ENCODE assay signal across 10 cellular contexts in the genomic region with DNA sequence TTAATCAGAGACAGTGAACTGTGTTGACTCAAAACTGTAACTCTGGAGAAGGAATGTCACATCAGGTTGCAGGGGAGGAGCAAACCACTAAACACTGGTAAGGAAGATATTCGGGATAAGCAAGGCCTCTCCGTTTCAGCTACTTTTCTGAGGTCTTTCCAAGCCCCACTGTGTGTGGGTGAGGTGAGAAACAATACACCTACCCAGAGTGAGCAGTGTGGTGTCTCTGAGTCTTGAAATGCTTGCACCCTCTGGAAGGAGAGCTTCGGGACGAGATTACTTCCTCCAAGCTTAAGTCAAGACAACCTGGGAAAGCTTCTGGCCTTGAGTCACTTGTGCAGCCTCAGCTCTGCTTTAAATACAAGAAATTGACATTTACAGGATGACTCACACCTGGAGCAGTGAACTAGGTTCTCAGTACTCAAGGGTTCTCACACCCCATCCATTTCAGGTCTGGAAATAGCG. TPM values are rescaled to one million over a fixed set of nuclear protein-coding genes. Genes with fewer than 3 reads are reported as not detected.
A peak's percentile ranks its signal among the peaks of the same experiment; 100 is the strongest.
DNase-seq lines count a peak whose midpoint lies in the region; ATAC-seq lines count a peak whose summit lies in the region.
"Had no signal": no experiment of that assay in that cellular context is flagged by ENCODE, and none has a peak within 500 bp of the region (broad histone marks: within the 10 kb centered on the region; RNA-seq: fewer than 3 reads in every experiment).

No MANE protein-coding gene starts in this region.

- H3K36me3 Mint-ChIP-seq in activated CD8-positive, alpha-beta memory T cell treated with anti-CD3 and anti-CD28 coated beads, Interleukin-2, amount 10 ng/mL, durations not matched to agents 7 days and 5 days: peaks cover 14% of the 10 kb centered on the region
- peaks cover 21 to 22% of the 10 kb centered on the region in 2 donors for H3K36me3 Mint-ChIP-seq in activated T-cell treated with anti-CD3 and anti-CD28 coated beads, Interleukin-2, amount 50 U/mL, for 72 hours (ENCODE audit: insufficient read depth in 2 of 2)
- H3K36me3 Mint-ChIP-seq in stimulated activated naive B cell treated with anti-CD40 and anti-IgM and Interleukin-4, amounts not matched to agents 10 μg/mL and 1 μg/mL and 100 μg/mL, for 72 hours: peaks cover 25 to 28% of the 10 kb centered on the region in 2 donors

- DNase-seq in activated CD8-positive, alpha-beta memory T cell treated with anti-CD3 and anti-CD28 coated beads, Interleukin-2, amount 10 ng/mL, durations not matched to agents 7 days and 5 days: no peak
- no peak for DNase-seq in activated CD8-positive, alpha-beta memory T cell treated with anti-CD3 and anti-CD28 coated beads, Interleukin-2, amount 50 U/mL, for 48 hours
- DNase-seq in activated T-cell treated with anti-CD3 and anti-CD28 coated beads, Interleukin-2, amount 50 U/mL, for 72 hours: no peak
- DNase-seq in inferior parietal cortex (ENCODE audit: extremely low spot score) (peak; percentile 61), NCI-H1092 (lab: John Stamatoyannopoulos, UW) (no peak), SIG-M5 treated with dmso at 0.1 percent for 504 hours (lab: John Stamatoyannopoulos, UW; ENCODE audit: unreplicated experiment) (no peak), Right ventricle myocardium inferior (ENCODE audit: missing footprints) (no peak)
- DNase-seq in stimulated activated naive B cell treated with anti-CD40 and anti-IgM and Interleukin-4, amounts not matched to agents 10 μg/mL and 1 μg/mL and 100 μg/mL, for 72 hours: no peak
- DNase-seq: glutamatergic neuron, NCI-H82 had no signal

- no peaks in the 10 kb centered on the region for H3K27me3 Mint-ChIP-seq in activated CD8-positive, alpha-beta memory T cell treated with anti-CD3 and anti-CD28 coated beads, Interleukin-2, amount 10 ng/mL, durations not matched to agents 7 days and 5 days
- no peaks in the 10 kb centered on the region for H3K27me3 Mint-ChIP-seq in activated T-cell treated with anti-CD3 and anti-CD28 coated beads, Interleukin-2, amount 50 U/mL, for 72 hours (ENCODE audit: low read depth)
- H3K27me3 Mint-ChIP-seq in stimulated activated naive B cell treated with anti-CD40 and anti-IgM and Interleukin-4, amounts not matched to agents 10 μg/mL and 1 μg/mL and 100 μg/mL, for 72 hours: peaks cover 0 to 3% of the 10 kb centered on the region in 2 donors

- CTCF ChIA-PET in activated CD8-positive, alpha-beta memory T cell treated with anti-CD3 and anti-CD28 coated beads, Interleukin-2, amount 10 ng/mL, durations not matched to agents 7 days and 5 days (lab: Charles Lee): interaction anchor here (1.0 to 4.0 kb wide), 3 partner anchors 11 to 71 kb away, joined by 3 to 18 read pairs (median 5); no protein-coding TSS in a partner anchor

- intact Hi-C loops in Right ventricle myocardium inferior (cut with DNase I): loop anchor here (10.0 kb wide), 1 partner anchor 174 kb away; the partner anchor contains the start of gene HEXIM1

- H3K4me3 Mint-ChIP-seq in activated CD8-positive, alpha-beta memory T cell treated with anti-CD3 and anti-CD28 coated beads, Interleukin-2, amount 10 ng/mL, durations not matched to agents 7 days and 5 days: no peak overlapping the region
- H3K4me3 Mint-ChIP-seq in activated T-cell treated with anti-CD3 and anti-CD28 coated beads, Interleukin-2, amount 50 U/mL, for 72 hours: peak overlapping the region; percentile 38 to 39
- H3K4me3 Mint-ChIP-seq in stimulated activated naive B cell treated with anti-CD40 and anti-IgM and Interleukin-4, amounts not matched to agents 10 μg/mL and 1 μg/mL and 100 μg/mL, for 72 hours: peak overlapping the region; percentile 32 to 74

- peaks cover 48% of the 10 kb centered on the region for H3K4me1 Mint-ChIP-seq in activated CD8-positive, alpha-beta memory T cell treated with anti-CD3 and anti-CD28 coated beads, Interleukin-2, amount 10 ng/mL, durations not matched to agents 7 days and 5 days
- H3K4me1 Mint-ChIP-seq in activated T-cell treated with anti-CD3 and anti-CD28 coated beads, Interleukin-2, amount 50 U/mL, for 72 hours (ENCODE audit: low read depth): peaks cover 59% of the 10 kb centered on the region
- H3K4me1 Mint-ChIP-seq in stimulated activated naive B cell treated with anti-CD40 and anti-IgM and Interleukin-4, amounts not matched to agents 10 μg/mL and 1 μg/mL and 100 μg/mL, for 72 hours: peaks cover 40 to 52% of the 10 kb centered on the region in 2 donors

- H3K27ac Mint-ChIP-seq in activated CD8-positive, alpha-beta memory T cell treated with anti-CD3 and anti-CD28 coated beads, Interleukin-2, amount 10 ng/mL, durations not matched to agents 7 days and 5 days: peak overlapping the region; percentile 24
- no peak overlapping the region for H3K27ac Mint-ChIP-seq in activated T-cell treated with anti-CD3 and anti-CD28 coated beads, Interleukin-2, amount 50 U/mL, for 72 hours
- peak overlapping the region; percentile 82 for H3K27ac Mint-ChIP-seq in stimulated activated naive B cell treated with anti-CD40 and anti-IgM and Interleukin-4, amounts not matched to agents 10 μg/mL and 1 μg/mL and 100 μg/mL, for 72 hours

- ATAC-seq in activated CD8-positive, alpha-beta memory T cell treated with anti-CD3 and anti-CD28 coated beads, Interleukin-2, amount 10 ng/mL, durations not matched to agents 7 days and 5 days: no peak
- no peak for ATAC-seq in activated T-cell treated with anti-CD3 and anti-CD28 coated beads, Interleukin-2, amount 50 U/mL, for 72 hours (replicated peaks in 1 of 2)
- ATAC-seq in stimulated activated naive B cell treated with anti-CD40 and anti-IgM and Interleukin-4, amounts not matched to agents 10 μg/mL and 1 μg/mL and 100 μg/mL, for 72 hours (replicated peaks): no peak
- no peak for ATAC-seq in Right ventricle myocardium inferior

- H3K9me3 Mint-ChIP-seq in activated CD8-positive, alpha-beta memory T cell treated with anti-CD3 and anti-CD28 coated beads, Interleukin-2, amount 10 ng/mL, durations not matched to agents 7 days and 5 days (ENCODE audit: low read depth): no peaks in the 10 kb centered on the region
- no peaks in the 10 kb centered on the region for H3K9me3 Mint-ChIP-seq in activated T-cell treated with anti-CD3 and anti-CD28 coated beads, Interleukin-2, amount 50 U/mL, for 72 hours
- H3K9me3 Mint-ChIP-seq in stimulated activated naive B cell treated with anti-CD40 and anti-IgM and Interleukin-4, amounts not matched to agents 10 μg/mL and 1 μg/mL and 100 μg/mL, for 72 hours: no peaks in the 10 kb centered on the region

RNA-seq across cellular contexts. Expression of gene MAP3K14, which starts 2.5 kb away (rescaled TPM):
- total RNA-seq in activated CD8-positive, alpha-beta memory T cell treated with anti-CD3 and anti-CD28 coated beads, Interleukin-2, amount 10 ng/mL, durations not matched to agents 7 days and 5 days: 10 to 100 TPM; 39.3 to 43.0 TPM
- total RNA-seq in activated T-cell treated with anti-CD3 and anti-CD28 coated beads, Interleukin-2, amount 50 U/mL, for 72 hours: 10 to 100 TPM; 71.8 to 78.0 TPM
- 14.4 TPM for total RNA-seq in Right ventricle myocardium inferior

RNA-seq across cellular contexts. Expression of gene SPATA32, which starts 57.4 kb away (rescaled TPM):
- under 1 TPM; 0.23 to 0.49 TPM for total RNA-seq in activated CD8-positive, alpha-beta memory T cell treated with anti-CD3 and anti-CD28 coated beads, Interleukin-2, amount 10 ng/mL, durations not matched to agents 7 days and 5 days
- 1 to 10 TPM; 1.4 to 1.7 TPM for total RNA-seq in activated T-cell treated with anti-CD3 and anti-CD28 coated beads, Interleukin-2, amount 50 U/mL, for 72 hours
- total RNA-seq in Right ventricle myocardium inferior: not detected
